ENCODE assay signal across 1 cellular context in the genomic region with DNA sequence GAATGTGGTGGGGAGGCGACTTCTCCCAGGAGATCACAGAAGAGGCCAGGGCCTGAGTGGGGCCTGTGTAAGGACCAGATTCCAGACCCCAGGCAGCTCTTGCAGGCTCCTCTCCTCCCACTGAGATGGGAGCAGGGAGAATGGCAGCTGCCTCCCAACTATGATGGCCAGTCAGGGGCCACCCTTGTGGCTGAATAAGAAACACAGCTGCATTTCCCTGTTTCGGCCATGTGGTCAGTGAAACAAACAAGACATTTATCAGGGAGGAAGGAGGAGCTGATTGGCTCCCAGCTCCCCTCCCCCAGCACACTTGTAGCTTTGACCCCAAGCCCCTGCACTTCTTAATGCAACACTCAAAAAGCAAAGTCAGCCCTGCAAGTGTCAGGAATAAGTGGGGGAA.
TF ChIP-seq lines count a peak whose summit lies in the region.

No MANE protein-coding gene starts in this region.

TF ChIP-seq in H1, 55 proteins besides CTCF, POLR2A, EP300 and RAD21:
- no peak for TF ChIP-seq PHF8 (conservative IDR thresholded peaks at IDR 0.05; ENCODE audit: low read depth, low read length)
- no peak for TF ChIP-seq RXRA (IDR thresholded peaks at IDR 0.05; ENCODE audit: insufficient read depth, low read depth, low read length)
- TF ChIP-seq POLR2AphosphoS5 (IDR thresholded peaks at IDR 0.05; ENCODE audit: low read depth, low read length) = no peak
- no peak for TF ChIP-seq NRF1 (IDR thresholded peaks at IDR 0.05; ENCODE audit: low read depth, low read length)
- TF ChIP-seq TAF7 (optimal IDR thresholded peaks at IDR 0.05; ENCODE audit: borderline replicate concordance, low read depth, low read length) = no peak
- TF ChIP-seq MAFK (IDR thresholded peaks at IDR 0.05; ENCODE audit: low read depth, low read length) = no peak
- no peak for TF ChIP-seq SP2 (IDR thresholded peaks at IDR 0.05; ENCODE audit: low read length)
